24 cellular contexts compared by ENCODE assay signal in genomic region chr18:58660915-58661314, GRCh38. TPM values are rescaled to one million over a fixed set of nuclear protein-coding genes. Genes with fewer than 3 reads are reported as not detected.
DNase-seq lines count a peak whose midpoint lies in the region; ATAC-seq, FAIRE-seq and TF ChIP-seq lines count a peak whose summit lies in the region.
"Had no signal": no experiment of that assay in that cellular context is flagged by ENCODE, and none has a peak within 500 bp of the region (broad histone marks: within the 10 kb centered on the region; RNA-seq: fewer than 3 reads in every experiment).

No MANE protein-coding gene starts in this region.

- peaks cover 59% of the 10 kb centered on the region for H3K4me1 Mint-ChIP-seq in memory B cell
- peaks cover 89% of the 10 kb centered on the region for H3K4me1 Mint-ChIP-seq in stimulated activated memory B cell treated with anti-CD40 and anti-IgM and Interleukin-4, amounts not matched to agents 10 μg/mL and 1 μg/mL and 100 μg/mL, for 72 hours
- no peaks in the 10 kb centered on the region for H3K4me1 Mint-ChIP-seq in progenitor cell of endocrine pancreas (ENCODE audit: low read depth)

- DNase-seq in Right ventricle myocardium inferior (ENCODE audit: missing footprints) (no peak), left cardiac atrium (no peak), GM12891 (ENCODE audit: insufficient read length, low spot score) (no peak), memory B cell (ENCODE audit: low spot score in 2 of 2) (no peak), posterior cingulate gyrus (no peak), progenitor cell of endocrine pancreas (ENCODE audit: low spot score, unreplicated experiment) (no peak)
- DNase-seq: 8988T; ACHN; C1 segment of cervical spinal cord; CD8-positive, alpha-beta T cell; DMS 273 treated with DMSO at 0.1 percent for 48 hours; DMS79; GF-D8; H7; KG1; MG63; NCI-H2029; NCI-H446 treated with DMSO at 0.1 percent for 48 hours; NK-92 treated with Interleukin-12 subunit alpha and Interleukin-12 subunit beta, amount 100 ng/mL, for 24 hours; PC-9; Right ventricle myocardium superior had no signal

- no peak for FAIRE-seq in GM12891 (lab: Jason Lieb, UNC)

- ATAC-seq in Right ventricle myocardium inferior (peak; percentile 10), left cardiac atrium (no peak), memory B cell (ENCODE audit: low read depth) (no peak), HG03378 (IDR thresholded peaks at IDR 0.05; ENCODE audit: unreplicated experiment) (no peak)
- ATAC-seq in stimulated activated memory B cell treated with anti-CD40 and anti-IgM and Interleukin-4, amounts not matched to agents 10 μg/mL and 1 μg/mL and 100 μg/mL, for 72 hours = no peak
- ATAC-seq: CD8-positive, alpha-beta T cell had no signal

- TF ChIP-seq CTCF in progenitor cell of endocrine pancreas (IDR thresholded peaks at IDR 0.05; ENCODE audit: unreplicated experiment) = no peak

- intact Hi-C loops in Right ventricle myocardium inferior (cut with DNase I) (loop anchor here (5.0 kb wide), 1 partner anchor 134 kb away; no protein-coding TSS in a partner anchor), left cardiac atrium (cut with DNase I) (loop anchor here in 1 of 2 donors (10.0 kb wide), 1 partner anchor 136 kb away; no protein-coding TSS in a partner anchor), posterior cingulate gyrus (cut with DNase I) (no loop called here)

- H3K4me3 Mint-ChIP-seq in memory B cell = peak overlapping the region; percentile 88
- no peak overlapping the region for H3K4me3 Mint-ChIP-seq in stimulated activated memory B cell treated with anti-CD40 and anti-IgM and Interleukin-4, amounts not matched to agents 10 μg/mL and 1 μg/mL and 100 μg/mL, for 72 hours
- no peak overlapping the region for H3K4me3 Mint-ChIP-seq in progenitor cell of endocrine pancreas (ENCODE audit: low read depth)
- H3K4me3 Mint-ChIP-seq: CD8-positive, alpha-beta T cell had no signal

- TF ChIP-seq POLR2A in GM12891 (IDR thresholded peaks at IDR 0.05; ENCODE audit: low read depth, low read length) = 0 out of 2 replicates have a peak, but pooled peaks have one; percentile 17

- peaks cover 14% of the 10 kb centered on the region for H3K36me3 Mint-ChIP-seq in memory B cell
- H3K36me3 Mint-ChIP-seq in stimulated activated memory B cell treated with anti-CD40 and anti-IgM and Interleukin-4, amounts not matched to agents 10 μg/mL and 1 μg/mL and 100 μg/mL, for 72 hours = peaks cover 8% of the 10 kb centered on the region
- H3K36me3 Mint-ChIP-seq in progenitor cell of endocrine pancreas (ENCODE audit: insufficient read depth) = no peaks in the 10 kb centered on the region

- peak overlapping the region; percentile 92 for H3K27ac Mint-ChIP-seq in memory B cell
- H3K27ac Mint-ChIP-seq in stimulated activated memory B cell treated with anti-CD40 and anti-IgM and Interleukin-4, amounts not matched to agents 10 μg/mL and 1 μg/mL and 100 μg/mL, for 72 hours = peak overlapping the region; percentile 82
- no peak overlapping the region for H3K27ac Mint-ChIP-seq in progenitor cell of endocrine pancreas
- H3K27ac Mint-ChIP-seq: CD8-positive, alpha-beta T cell had no signal

- H3K27me3 Mint-ChIP-seq in memory B cell (no peaks in the 10 kb centered on the region), progenitor cell of endocrine pancreas (peaks cover 3% of the 10 kb centered on the region)
- H3K27me3 Mint-ChIP-seq in stimulated activated memory B cell treated with anti-CD40 and anti-IgM and Interleukin-4, amounts not matched to agents 10 μg/mL and 1 μg/mL and 100 μg/mL, for 72 hours = no peaks in the 10 kb centered on the region

- H3K9me3 Mint-ChIP-seq in memory B cell (no peaks in the 10 kb centered on the region), progenitor cell of endocrine pancreas (ENCODE audit: low read depth) (no peaks in the 10 kb centered on the region)
- H3K9me3 Mint-ChIP-seq in stimulated activated memory B cell treated with anti-CD40 and anti-IgM and Interleukin-4, amounts not matched to agents 10 μg/mL and 1 μg/mL and 100 μg/mL, for 72 hours = no peaks in the 10 kb centered on the region

TF ChIP-seq in GM12891, 5 proteins besides CTCF, POLR2A, EP300 and RAD21:
- TF ChIP-seq TAF1 (IDR thresholded peaks at IDR 0.05; ENCODE audit: low read depth, low read length) (no peak), POU2F2 (IDR thresholded peaks at IDR 0.05; ENCODE audit: low read depth, low read length) (no peak), PAX5 (IDR thresholded peaks at IDR 0.05; ENCODE audit: insufficient read depth, low read length, severe bottlenecking) (no peak), SPI1 (IDR thresholded peaks at IDR 0.05; ENCODE audit: low read depth, low read length) (no peak), POLR2AphosphoS5 (IDR thresholded peaks at IDR 0.05; ENCODE audit: low read depth, low read length) (no peak)

RNA-seq across cellular contexts. Expression of gene MALT1, which starts 10.3 kb away (rescaled TPM):
- total RNA-seq in Right ventricle myocardium inferior = 11.8 TPM
- 10 to 100 TPM; 12.0 to 12.4 TPM for total RNA-seq in left cardiac atrium
- 24.4 TPM for polyA plus RNA-seq in GM12891 (2012; ENCODE audit: low read depth, missing spikeins)
- total RNA-seq in progenitor cell of endocrine pancreas = 14.1 and 14.9 TPM in 2 replicates

RNA-seq across cellular contexts. Expression of gene ALPK2, which starts 32.0 kb away (rescaled TPM):
- total RNA-seq in Right ventricle myocardium inferior = 243 TPM
- total RNA-seq in left cardiac atrium = 100 to 1,000 TPM; 200 to 232 TPM
- 4.7 TPM for polyA plus RNA-seq in GM12891 (2012; ENCODE audit: low read depth, missing spikeins)
- 0.26 and 0.29 TPM in 2 replicates for total RNA-seq in progenitor cell of endocrine pancreas
- total RNA-seq: SK-MEL-5 had no signal

Comparison
In these comparisons a context has a peak if more than half of its experiments do, and no peak if none do; other contexts are left out.
1. RNA of gene ALPK2, which starts 32.0 kb away (total RNA-seq): 243 TPM in Right ventricle myocardium inferior (single experiment) and 200 to 232 TPM in left cardiac atrium; 0.26 to 0.29 TPM in progenitor cell of endocrine pancreas; every median in the first group is over 100 times any median in the second.